14 cellular contexts compared by ENCODE assay signal in genomic region chr11:28760676-28761390, GRCh38.
DNase-seq lines count a peak whose midpoint lies in the region; ATAC-seq lines count a peak whose summit lies in the region.
"Had no signal": no experiment of that assay in that cellular context is flagged by ENCODE, and none has a peak within 500 bp of the region (broad histone marks: within the 10 kb centered on the region; RNA-seq: fewer than 3 reads in every experiment).

No MANE protein-coding gene starts in this region.

- ATAC-seq in HG02840 (IDR thresholded peaks at IDR 0.05; ENCODE audit: low FRiP score, unreplicated experiment): no peak
- ATAC-seq: activated T-cell treated with anti-CD3 and anti-CD28 coated beads, Interleukin-2, amount 50 U/mL, for 4 hours; stimulated activated effector memory CD8-positive, alpha-beta T cell treated with anti-CD3 and anti-CD28 coated beads, Interleukin-12 subunit alpha, Interleukin-12 subunit beta, amount 100 ng/mL, for 72 hours had no signal

- DNase-seq in ACHN: peak; percentile 90
- DNase-seq in HPDE6-E6E7 (ENCODE audit: extremely low spot score): peak; percentile 27
- DNase-seq in RPMI8226: peak; percentile 14
- DNase-seq in fibroblast of peridontal ligament (ENCODE audit: extremely low read depth): peak; percentile 73
- no peak for DNase-seq in GM19240 (ENCODE audit: insufficient read length, low spot score)
- DNase-seq in NCI-H2171 (lab: John Stamatoyannopoulos, UW): no peak
- DNase-seq in DMS79 (lab: John Stamatoyannopoulos, UW): no peak
- DNase-seq: activated CD4-positive, alpha-beta T cell treated with anti-CD3 and anti-CD28 coated beads for 4 hours; activated T-cell treated with anti-CD3 and anti-CD28 coated beads, Interleukin-2, amount 50 U/mL, for 4 hours; amniotic stem cell; DMS 273 treated with DMSO at 0.1 percent for 48 hours; NCI-H1436 treated with DMSO at 0.1 percent for 48 hours had no signal

- in situ Hi-C loops in ACHN (cut with HindIII; ENCODE audit: low pct_ligation_motif_present, low pct_unique_long_range_greater_than_20kb, low sequenced_read_pairs): no loop called here

Comparison
In these comparisons a context has a peak if more than half of its experiments do, and no peak if none do; other contexts are left out.
1. DNase-seq: peak in ACHN (single experiment), HPDE6-E6E7 (single experiment), RPMI8226 (single experiment) and fibroblast of peridontal ligament (single experiment); none in GM19240 (single experiment), NCI-H2171 (single experiment) and DMS79 (single experiment).